Comparison of ENCODE assay signal across 8 cellular contexts in the genomic region with DNA sequence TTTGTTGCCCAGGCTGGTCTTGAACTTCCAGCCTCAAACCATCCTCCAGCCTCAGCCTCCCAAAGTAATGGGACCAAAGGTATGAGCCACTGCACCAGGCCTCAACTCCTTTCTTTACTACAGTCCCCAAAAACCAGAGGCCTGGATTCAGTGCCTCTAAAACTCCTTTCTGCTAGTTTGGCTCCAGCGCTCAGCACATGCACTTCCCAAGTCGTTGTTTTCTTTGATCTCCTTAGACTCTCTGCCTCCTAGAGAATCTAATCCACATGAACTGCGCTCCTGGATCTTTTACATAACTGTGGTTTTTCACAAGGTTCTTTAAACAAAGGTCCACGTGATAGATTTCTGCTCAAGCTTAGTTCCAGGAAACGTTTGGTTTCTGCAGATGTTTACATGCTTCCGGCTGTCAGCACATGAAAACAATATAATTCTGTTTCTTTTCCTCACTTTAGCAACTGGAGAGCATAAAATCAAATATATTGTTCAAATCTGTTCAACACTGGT.
DNase-seq lines count a peak whose midpoint lies in the region; ATAC-seq and TF ChIP-seq lines count a peak whose summit lies in the region.

No MANE protein-coding gene starts in this region.

- no peak for DNase-seq in activated T-cell treated with anti-CD3 and anti-CD28 coated beads, Interleukin-2, amount 50 U/mL, for 4 hours
- DNase-seq in activated T-cell treated with anti-CD3 and anti-CD28 coated beads for 4 hours = no peak
- DNase-seq in caudate nucleus (lab: John Stamatoyannopoulos, UW) = no peak
- no peak for DNase-seq in epidermal melanocyte (ENCODE audit: insufficient read length, low spot score)
- DNase-seq in NCI-H1694 (lab: John Stamatoyannopoulos, UW) = no peak

- H3K36me3 ChIP-seq in KMS-11 (ENCODE audit: insufficient read depth) = no peaks in the 10 kb centered on the region
- no peaks in the 10 kb centered on the region for H3K36me3 ChIP-seq in muscle layer of duodenum (ENCODE audit: control insufficient read depth in 1 of 2, insufficient read depth in 2 of 2, low read length in 2 of 2)

- 0 out of 2 replicates have a peak overlapping the region, but pooled peaks have one; percentile 15 for H3K4me2 ChIP-seq in KMS-11

- H3K4me3 Mint-ChIP-seq in activated T-cell treated with anti-CD3 and anti-CD28 coated beads, Interleukin-2, amount 50 U/mL, for 4 hours = peak overlapping the region; percentile 60

- TF ChIP-seq CTCF in KMS-11 (conservative IDR thresholded peaks at IDR 0.05; ENCODE audit: low read depth, low read length) = no peak

- H3K4me3 ChIP-seq in KMS-11 (IDR thresholded peaks at IDR 0.05; ENCODE audit: insufficient read depth, low read depth, low read length) (no peak overlapping the region), muscle layer of duodenum (ENCODE audit: low read depth in 1 of 2, low read length in 2 of 2) (no peak overlapping the region)

- H2AFZ ChIP-seq in KMS-11 (ENCODE audit: low read depth) = no peak overlapping the region

- ATAC-seq in activated T-cell treated with anti-CD3 and anti-CD28 coated beads, Interleukin-2, amount 50 U/mL, for 4 hours = peak; percentile 25 to 34
- no peak for ATAC-seq in HG03457 (IDR thresholded peaks at IDR 0.05; ENCODE audit: unreplicated experiment)

- no peaks in the 10 kb centered on the region for H3K9me3 Mint-ChIP-seq in activated T-cell treated with anti-CD3 and anti-CD28 coated beads, Interleukin-2, amount 50 U/mL, for 4 hours

- no peak overlapping the region for H3K9ac ChIP-seq in KMS-11

- peaks cover 68% of the 10 kb centered on the region for H3K4me1 Mint-ChIP-seq in activated T-cell treated with anti-CD3 and anti-CD28 coated beads, Interleukin-2, amount 50 U/mL, for 4 hours (ENCODE audit: low read depth)

- H4K20me1 ChIP-seq in KMS-11 (ENCODE audit: insufficient read depth) = no peaks in the 10 kb centered on the region; the same call in 1 of the 2 replicates

- H3K79me2 ChIP-seq in KMS-11 (ENCODE audit: insufficient read depth, low read depth) = peaks cover 21% of the 10 kb centered on the region; the same call in 1 of the 2 replicates

- no peaks in the 10 kb centered on the region for H3K9me3 ChIP-seq in muscle layer of duodenum (ENCODE audit: control insufficient read depth in 1 of 2, low read length in 2 of 2)

- H3K27me3 Mint-ChIP-seq in activated T-cell treated with anti-CD3 and anti-CD28 coated beads, Interleukin-2, amount 50 U/mL, for 4 hours (ENCODE audit: low read depth) = no peaks in the 10 kb centered on the region

- H3K27ac ChIP-seq in KMS-11 (no peak overlapping the region; the same call in 1 of the 2 replicates), caudate nucleus (ENCODE audit: low read depth, low read length) (peak overlapping the region; percentile 50), muscle layer of duodenum (ENCODE audit: low read length) (peak overlapping the region; percentile 10)

- peaks cover 28% of the 10 kb centered on the region for H3K36me3 Mint-ChIP-seq in activated T-cell treated with anti-CD3 and anti-CD28 coated beads, Interleukin-2, amount 50 U/mL, for 4 hours (ENCODE audit: insufficient read depth)

- H3K27me3 ChIP-seq in KMS-11 (ENCODE audit: insufficient read depth, low read depth) = no peaks in the 10 kb centered on the region
- H3K27me3 ChIP-seq in muscle layer of duodenum (ENCODE audit: low read depth, low read length) = no peaks in the 10 kb centered on the region

- H3K4me1 ChIP-seq in KMS-11 (ENCODE audit: low read depth, poor library complexity, severe bottlenecking) (peaks cover 15% of the 10 kb centered on the region), muscle layer of duodenum (ENCODE audit: control insufficient read depth in 1 of 2, insufficient read depth in 2 of 2, low read length in 2 of 2) (peaks cover 5 to 41% of the 10 kb centered on the region in 2 donors)
